ENCODE assay signal across 21 cellular contexts in the genomic region with DNA sequence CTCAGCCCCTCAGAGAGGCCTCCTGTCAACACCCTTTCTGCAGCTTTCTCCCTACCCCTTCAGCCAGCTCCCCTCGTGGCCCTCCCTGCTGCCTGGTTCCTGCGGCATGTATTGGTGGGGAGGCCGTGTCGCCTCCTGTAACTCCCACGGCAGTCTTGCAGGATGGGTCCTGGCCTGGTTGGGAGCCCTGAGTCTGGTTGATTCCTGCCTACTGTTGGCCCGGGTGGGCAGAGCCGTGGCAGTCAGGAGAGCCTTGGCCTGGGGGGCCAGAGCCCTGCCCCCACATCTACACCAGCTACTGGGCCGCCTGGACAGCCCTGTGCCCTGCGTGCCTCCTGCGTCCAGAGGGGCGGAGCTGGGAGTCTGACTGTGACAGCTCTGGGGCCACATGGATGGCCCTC. TPM values are rescaled to one million over a fixed set of nuclear protein-coding genes. Genes with fewer than 3 reads are reported as not detected.
DNase-seq lines count a peak whose midpoint lies in the region; ATAC-seq, FAIRE-seq and TF ChIP-seq lines count a peak whose summit lies in the region.
"Had no signal": no experiment of that assay in that cellular context is flagged by ENCODE, and none has a peak within 500 bp of the region (broad histone marks: within the 10 kb centered on the region; RNA-seq: fewer than 3 reads in every experiment).

No MANE protein-coding gene starts in this region.

- H4K91ac ChIP-seq in neuronal stem cell (ENCODE audit: low read depth, low read length, poor library complexity), result no peak overlapping the region

- no peak for TF ChIP-seq POLR2A in GM12891 (IDR thresholded peaks at IDR 0.05; ENCODE audit: low read depth, low read length)

- no peaks in the 10 kb centered on the region for H3K27me3 ChIP-seq in DOHH2 (ENCODE audit: control insufficient read depth, low read length)
- peaks cover 3% of the 10 kb centered on the region for H3K27me3 ChIP-seq in NT2/D1 (ENCODE audit: insufficient read depth, insufficient read length)
- H3K27me3 ChIP-seq in right atrium auricular region, result no peaks in the 10 kb centered on the region
- peaks cover 0 to 4% (median 0%) of the 10 kb centered on the region in 3 experiments for H3K27me3 ChIP-seq in neuronal stem cell (ENCODE audit: control insufficient read depth in 3 of 3, insufficient read depth in 3 of 3, low read depth in 1 of 3, low read length in 3 of 3)
- H3K27me3 ChIP-seq: pancreas, upper lobe of left lung had no signal

- H2BK15ac ChIP-seq in neuronal stem cell (ENCODE audit: low read length), result peak overlapping the region; percentile 6

- no peak overlapping the region for H2BK120ac ChIP-seq in neuronal stem cell (ENCODE audit: low read depth, low read length)

- DNase-seq in NT2/D1 (ENCODE audit: low read depth, low spot score), result no peak
- DNase-seq in right atrium auricular region (ENCODE audit: low spot score), result no peak
- no peak for DNase-seq in neuronal stem cell (ENCODE audit: low spot score)
- no peak for DNase-seq in GM12891 (ENCODE audit: insufficient read length, low spot score)
- no peak for DNase-seq in 8988T
- DNase-seq: activated CD4-positive, CD25-positive, alpha-beta regulatory T cell; foreskin fibroblast; left colon; NCI-H1092 treated with DMSO at 0.1 percent for 48 hours; NCI-H524 treated with DMSO at 0.1 percent for 48 hours; stimulated activated CD4-positive, alpha-beta T cell treated with anti-CD3 and anti-CD28 coated beads, Interleukin-1b, Interleukin-23, amount 100 ng/mL, for 48 hours; stimulated activated naive CD8-positive, alpha-beta T cell treated with anti-CD3 and anti-CD28 coated beads, Interleukin-15, amount 100 ng/mL, for 72 hours had no signal

- peak overlapping the region; percentile 84 for H3K4me3 ChIP-seq in DOHH2 (ENCODE audit: low read length)
- no peak overlapping the region for H3K4me3 ChIP-seq in NT2/D1 (ENCODE audit: insufficient read length, low read depth)
- H3K4me3 ChIP-seq in right atrium auricular region, result no peak overlapping the region
- H3K4me3 ChIP-seq in neuronal stem cell (ENCODE audit: low read length in 2 of 2), result no peak overlapping the region
- H3K4me3 ChIP-seq: GM12878, HAP-1, pancreas, upper lobe of left lung had no signal

- H3F3A ChIP-seq in DOHH2 (ENCODE audit: control insufficient read depth, insufficient read depth), result peaks cover 10% of the 10 kb centered on the region

- H3K4ac ChIP-seq in neuronal stem cell (ENCODE audit: low read length), result no peak overlapping the region

- TF ChIP-seq CTCF in DOHH2 (IDR thresholded peaks at IDR 0.05; ENCODE audit: low read depth, low read length, poor library complexity, severe bottlenecking) (no peak), right atrium auricular region (IDR thresholded peaks at IDR 0.05) (no peak)

- H3K9ac ChIP-seq in NT2/D1 (ENCODE audit: insufficient read length, low read depth), result peak overlapping the region; percentile 21
- peak overlapping the region; percentile 30 for H3K9ac ChIP-seq in neuronal stem cell (ENCODE audit: low read depth, low read length, poor library complexity)

- H3K4me1 ChIP-seq in DOHH2 (ENCODE audit: control insufficient read depth, low read length) (peaks cover 83% of the 10 kb centered on the region), NT2/D1 (ENCODE audit: insufficient read depth, insufficient read length) (peaks cover 25% of the 10 kb centered on the region), right atrium auricular region (peaks cover 0 to 98% of the 10 kb centered on the region in 2 donors), neuronal stem cell (ENCODE audit: control insufficient read depth in 2 of 2, insufficient read depth in 1 of 2, low read depth in 1 of 2, low read length in 2 of 2) (peaks cover 1 to 10% of the 10 kb centered on the region in 2 donors)
- H3K4me1 ChIP-seq: HAP-1, pancreas had no signal

- peaks cover 20% of the 10 kb centered on the region for H3K79me1 ChIP-seq in neuronal stem cell (ENCODE audit: low read depth, low read length)

- no peaks in the 10 kb centered on the region for H4K20me1 ChIP-seq in DOHH2 (ENCODE audit: control insufficient read depth, insufficient read depth, low read depth, low read length)

- no peak overlapping the region for H4K8ac ChIP-seq in neuronal stem cell (ENCODE audit: low read depth, low read length)

- no peak overlapping the region for H2AFZ ChIP-seq in neuronal stem cell (ENCODE audit: low read length)

- H2BK5ac ChIP-seq in neuronal stem cell (ENCODE audit: low read length), result no peak overlapping the region

- H3K27ac ChIP-seq in DOHH2 (ENCODE audit: low read depth, low read length) (no peak overlapping the region), right atrium auricular region (peak overlapping the region; percentile 92 to 94), neuronal stem cell (replicated peaks; ENCODE audit: low read length) (no peak overlapping the region)
- H3K27ac ChIP-seq: epithelial cell of prostate, pancreas had no signal

- peak overlapping the region; percentile 89 for H3K23ac ChIP-seq in neuronal stem cell (ENCODE audit: low read depth, low read length, poor library complexity)

- no CpG with 5 or more reads among the region's 11 CpGs for WGBS in neuronal stem cell (ENCODE audit: extremely low coverage in 2 of 2, insufficient read length in 2 of 2, insufficient replicate concordance in 1 of 2), 2 donors

- peak overlapping the region; percentile 65 for H2AK5ac ChIP-seq in neuronal stem cell (ENCODE audit: low read depth, low read length)

- H3K9me3 ChIP-seq in DOHH2 (ENCODE audit: control insufficient read depth, insufficient read depth, low read length), result no peaks in the 10 kb centered on the region
- no peaks in the 10 kb centered on the region for H3K9me3 ChIP-seq in NT2/D1 (ENCODE audit: insufficient read depth, low read length)
- no peaks in the 10 kb centered on the region for H3K9me3 ChIP-seq in right atrium auricular region
- no peaks in the 10 kb centered on the region for H3K9me3 ChIP-seq in neuronal stem cell (replicated peaks in 1 of 2; ENCODE audit: control insufficient read depth in 2 of 2, insufficient read depth in 1 of 2, low read depth in 1 of 2, low read length in 2 of 2)
- H3K9me3 ChIP-seq: HAP-1, pancreas, upper lobe of left lung had no signal

- no peaks in the 10 kb centered on the region for H3K9me2 ChIP-seq in DOHH2 (replicated peaks; ENCODE audit: control insufficient read depth, low read length)

- H3K79me2 ChIP-seq in DOHH2 (ENCODE audit: control insufficient read depth, low read length), result peaks cover 39% of the 10 kb centered on the region

- no peak for ATAC-seq in GM21381 (IDR thresholded peaks at IDR 0.05; ENCODE audit: unreplicated experiment)
- ATAC-seq: GM12878; left colon; pancreas; stimulated activated naive CD8-positive, alpha-beta T cell treated with anti-CD3 and anti-CD28 coated beads, Interleukin-15, amount 100 ng/mL, for 72 hours had no signal

- H3K4me2 ChIP-seq in DOHH2 (ENCODE audit: low read length), result peak overlapping the region; percentile 100
- H3K4me2 ChIP-seq in neuronal stem cell (ENCODE audit: insufficient read depth, low read length, poor library complexity, severe bottlenecking), result no peak overlapping the region

- no peak overlapping the region for H3K14ac ChIP-seq in neuronal stem cell (ENCODE audit: low read length)

- H2BK12ac ChIP-seq in neuronal stem cell (ENCODE audit: low read length), result peak overlapping the region; percentile 25

- H3K18ac ChIP-seq in neuronal stem cell (ENCODE audit: low read length), result peak overlapping the region; percentile 74

- no peaks in the 10 kb centered on the region; the same call in 1 of the 2 replicates for H3K36me3 ChIP-seq in DOHH2 (ENCODE audit: control insufficient read depth, low read length)
- no peaks in the 10 kb centered on the region for H3K36me3 ChIP-seq in NT2/D1 (ENCODE audit: insufficient read depth, insufficient read length, low read length)
- H3K36me3 ChIP-seq in right atrium auricular region, result no peaks in the 10 kb centered on the region
- H3K36me3 ChIP-seq in neuronal stem cell (replicated peaks in 1 of 2; ENCODE audit: control insufficient read depth in 2 of 2, insufficient read depth in 2 of 2, low read length in 2 of 2), result no peaks in the 10 kb centered on the region
- H3K36me3 ChIP-seq: HAP-1, pancreas, upper lobe of left lung had no signal

- no peak for FAIRE-seq in GM12891 (lab: Jason Lieb, UNC)
- FAIRE-seq: bronchial epithelial cell, GM12878, HTR-8/SVneo, pancreas had no signal

TF ChIP-seq in GM12891, 5 proteins besides CTCF, POLR2A, EP300 and RAD21:
- TF ChIP-seq SPI1 (IDR thresholded peaks at IDR 0.05; ENCODE audit: low read depth, low read length), result no peak

RNA-seq across cellular contexts. Expression of a gene that starts 30.3 kb away (rescaled TPM):
- 10 to 100 TPM; 29.1 to 31.6 TPM for total RNA-seq in right atrium auricular region
- 13.1 TPM for polyA plus RNA-seq in neuronal stem cell (2013, experiment 1 of 2)
- 11.3 TPM for polyA plus RNA-seq in neuronal stem cell (2013, experiment 2 of 2)
- 8.7 TPM for polyA plus RNA-seq in GM12891 (2012; ENCODE audit: low read depth, missing spikeins)

RNA-seq across cellular contexts. Expression of a gene that starts 52.5 kb away (rescaled TPM):
- total RNA-seq in right atrium auricular region, result 1 to 10 TPM; 7.1 to 9.6 TPM
- polyA plus RNA-seq in neuronal stem cell (2013, experiment 1 of 2), result 6.6 TPM
- 7.3 TPM for polyA plus RNA-seq in neuronal stem cell (2013, experiment 2 of 2)
- 0.90 TPM for polyA plus RNA-seq in GM12891 (2012; ENCODE audit: low read depth, missing spikeins)

Comparison
In these comparisons a context has a peak if more than half of its experiments do, and no peak if none do; other contexts are left out.
1. H3K27ac ChIP-seq: peak in right atrium auricular region (2 of 2); none in DOHH2 (single experiment) and neuronal stem cell (single experiment).